Comparison of ENCODE assay signal across 8 cellular contexts in the genomic region with DNA sequence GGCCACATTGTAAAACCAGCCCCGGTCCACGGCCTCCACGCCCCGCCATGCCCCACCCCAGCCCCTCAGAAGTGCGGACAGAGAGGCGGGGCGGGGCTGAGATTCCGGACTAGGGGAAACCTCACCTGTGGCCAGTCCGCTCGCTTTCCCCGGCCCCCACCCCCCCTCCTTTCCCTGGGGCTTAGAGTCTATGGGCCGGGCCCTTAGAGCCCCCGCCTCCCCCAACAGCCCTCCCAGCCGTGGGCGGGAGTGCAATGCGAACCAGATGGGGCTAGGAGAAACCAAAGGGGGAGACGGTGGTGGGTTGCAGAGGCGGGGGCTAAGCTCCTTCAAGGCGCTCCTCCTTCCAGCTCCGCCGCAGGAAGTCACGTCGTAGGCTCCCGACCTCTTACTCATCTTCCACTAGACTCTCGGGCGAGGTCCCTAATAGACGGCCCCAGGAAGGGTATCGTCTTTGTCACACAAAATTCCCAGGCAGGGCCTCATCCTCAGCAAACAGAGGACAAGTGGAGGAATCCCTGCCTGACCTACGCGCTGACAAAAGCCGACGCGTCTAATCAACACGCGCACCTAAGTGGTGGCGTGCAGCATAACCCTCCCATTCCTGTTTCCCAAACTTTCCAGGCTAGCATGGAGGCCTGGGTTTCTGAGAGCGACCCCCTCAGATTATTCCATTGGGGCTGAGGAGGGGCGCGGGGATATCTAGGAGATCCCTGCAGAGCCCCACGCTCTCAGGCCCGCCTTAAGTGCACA. TPM values are rescaled to one million over a fixed set of nuclear protein-coding genes. Genes with fewer than 3 reads are reported as not detected.
DNase-seq lines count a peak whose midpoint lies in the region; ATAC-seq and TF ChIP-seq lines count a peak whose summit lies in the region.

No MANE protein-coding gene starts in this region.

- no peaks in the 10 kb centered on the region for H3K36me3 Mint-ChIP-seq in naive B cell

- H3K4me3 ChIP-seq in BJ (ENCODE audit: low read depth, low read length): peak overlapping the region; percentile 64
- H3K4me3 ChIP-seq in OCI-LY1 (ENCODE audit: low read depth, low read length, poor library complexity, severe bottlenecking): peak overlapping the region; percentile 74
- peak overlapping the region; percentile 56 to 59 for H3K4me3 ChIP-seq in esophagus (ENCODE audit: low read depth in 1 of 2, low read length in 2 of 2)

- TF ChIP-seq CTCF in BJ (IDR thresholded peaks at IDR 0.05; ENCODE audit: insufficient read depth, low read depth, low read length): no peak
- TF ChIP-seq CTCF in OCI-LY1 (IDR thresholded peaks at IDR 0.05; ENCODE audit: low read length): no peak

- H3K27ac ChIP-seq in OCI-LY1 (ENCODE audit: low read depth, low read length, poor library complexity, severe bottlenecking) (peak overlapping the region; percentile 90), esophagus (ENCODE audit: low read depth in 2 of 2, low read length in 1 of 2) (peak overlapping the region; percentile 98 to 99)

- H3K27ac Mint-ChIP-seq in naive B cell: peak overlapping the region; percentile 97 to 100 (median 98)

- POLR2A ChIA-PET in BJ (lab: Charles Lee): interaction anchor here (0.6 to 1.9 kb wide), 6 partner anchors 9 to 142 kb away, joined by 3 to 13 read pairs (median 4); partner anchors contain the start of genes LRP1, NEMP1, SHMT2 and STAT6

- no peak overlapping the region for H2AFZ ChIP-seq in OCI-LY1 (ENCODE audit: low read length)

- H3K4me1 ChIP-seq in OCI-LY1 (ENCODE audit: insufficient read depth, low read length, severe bottlenecking): peaks cover 33% of the 10 kb centered on the region
- peaks cover 3 to 14% of the 10 kb centered on the region in 2 donors for H3K4me1 ChIP-seq in esophagus (ENCODE audit: control insufficient read depth in 2 of 2, insufficient read depth in 2 of 2, low read length in 1 of 2)

- CTCF ChIA-PET in BJ (lab: Yijun Ruan, JAX): interaction anchor here (0.6 to 15.6 kb wide), 5 partner anchors 9 to 139 kb away, joined by 3 to 190 read pairs (median 4); partner anchors contain the start of gene STAT6

- no peaks in the 10 kb centered on the region for H4K20me1 ChIP-seq in OCI-LY1 (ENCODE audit: insufficient read depth, low read length)

- H3K9me2 ChIP-seq in OCI-LY1 (ENCODE audit: low read depth, low read length): no peaks in the 10 kb centered on the region

- no peaks in the 10 kb centered on the region for H3K9me3 ChIP-seq in OCI-LY1 (ENCODE audit: low read length)
- no peaks in the 10 kb centered on the region for H3K9me3 ChIP-seq in esophagus (ENCODE audit: control insufficient read depth in 2 of 2, insufficient read depth in 1 of 2, low read depth in 1 of 2, low read length in 1 of 2)

- H3K4me3 Mint-ChIP-seq in naive B cell: peak overlapping the region; percentile 88 to 98 (median 95)

- ATAC-seq in GM19035 (IDR thresholded peaks at IDR 0.05; ENCODE audit: unreplicated experiment) (peak; percentile 28), HG03354 (IDR thresholded peaks at IDR 0.05; ENCODE audit: poor library complexity, severe bottlenecking, unreplicated experiment) (peak; percentile 44), naive B cell (ENCODE audit: low read depth in 2 of 2) (peak; percentile 28 to 34)

- H3K9me3 Mint-ChIP-seq in naive B cell: no peaks in the 10 kb centered on the region

- H3K27me3 Mint-ChIP-seq in naive B cell: no peaks in the 10 kb centered on the region

- H3K9ac ChIP-seq in OCI-LY1 (ENCODE audit: low read length): peak overlapping the region; percentile 88

- peaks cover 6% of the 10 kb centered on the region; the same call in 1 of the 2 replicates for H3F3A ChIP-seq in OCI-LY1 (ENCODE audit: insufficient read depth, low read length)

- H3K79me2 ChIP-seq in OCI-LY1 (ENCODE audit: insufficient read depth, low read length): no peaks in the 10 kb centered on the region

- WGBS in esophagus, 2 donors: 1% methylated on average over 39 to 41 of the region's 41 CpGs

- no peaks in the 10 kb centered on the region for H3K27me3 ChIP-seq in BJ (ENCODE audit: control insufficient read depth, insufficient read depth, low read length)
- no peaks in the 10 kb centered on the region for H3K27me3 ChIP-seq in OCI-LY1 (ENCODE audit: insufficient read depth, low read length)
- H3K27me3 ChIP-seq in esophagus (ENCODE audit: control insufficient read depth in 1 of 2, insufficient read depth in 2 of 2, low read length in 2 of 2): no peaks in the 10 kb centered on the region

- DNase-seq in BJ (ENCODE audit: low read depth) (peak; percentile 90), activated T-cell treated with anti-CD3 and anti-CD28 coated beads for 48 hours (ENCODE audit: low read depth) (peak; percentile 82), naive B cell (no peak)
- DNase-seq in stimulated activated naive CD4-positive, alpha-beta T cell (lab: John Stamatoyannopoulos, UW): peak; percentile 60 to 78 (median 73)

- H3K4me1 Mint-ChIP-seq in naive B cell: peaks cover 50 to 61% (median 53%) of the 10 kb centered on the region in 3 donors

- H3K4me2 ChIP-seq in OCI-LY1 (ENCODE audit: low read length): peak overlapping the region; percentile 95

- H3K36me3 ChIP-seq in BJ (ENCODE audit: control insufficient read depth, insufficient read depth, low read length) (peaks cover 21% of the 10 kb centered on the region), OCI-LY1 (ENCODE audit: insufficient read depth, low read length) (no peaks in the 10 kb centered on the region), esophagus (ENCODE audit: control insufficient read depth in 2 of 2, insufficient read depth in 2 of 2, low read length in 1 of 2) (peaks cover 3 to 10% of the 10 kb centered on the region in 2 donors)

RNA-seq across cellular contexts. Expression of gene NAB2, which starts 1.0 kb away (rescaled TPM):
- polyA plus RNA-seq in BJ (2011; rRNA removed) (41.7 and 50.2 TPM in 2 replicates), esophagus (10 to 100 TPM; 11.6 to 19.3 TPM), naive B cell (ENCODE audit: low read depth in 6 of 6) (1 to 10 TPM in 5 of 6 donors, under 1 TPM in 1; 0.54 to 2.6 (median 1.6) TPM)
- polyA minus RNA-seq in BJ (2011; rRNA and poly(A)+ RNA removed): 40.1 and 65.0 TPM in 2 replicates

RNA-seq across cellular contexts. Expression of gene NEMP1, which starts 9.3 kb away (rescaled TPM):
- 6.7 and 12.0 TPM in 2 replicates for polyA plus RNA-seq in BJ (2011; rRNA removed)
- polyA minus RNA-seq in BJ (2011; rRNA and poly(A)+ RNA removed): 5.0 and 6.5 TPM in 2 replicates
- polyA plus RNA-seq in esophagus: 1 to 10 TPM; 3.0 TPM
- polyA plus RNA-seq in naive B cell (ENCODE audit: low read depth in 6 of 6): 1 to 10 TPM; 3.9 to 7.1 (median 5.9) TPM

RNA-seq across cellular contexts. Expression of gene STAT6, which starts 23.3 kb away (rescaled TPM):
- polyA plus RNA-seq in BJ (2011; rRNA removed) (110 and 177 TPM in 2 replicates), esophagus (100 to 1,000 TPM; 101 to 145 TPM), naive B cell (ENCODE audit: low read depth in 6 of 6) (100 to 1,000 TPM in 5 of 6 donors, 10 to 100 TPM in 1; 88.2 to 172 (median 159) TPM)
- polyA minus RNA-seq in BJ (2011; rRNA and poly(A)+ RNA removed): 71.4 and 108 TPM in 2 replicates

RNA-seq across cellular contexts. Expression of gene MYO1A, which starts 37.9 kb away (rescaled TPM):
- 0.02 and 0.15 TPM in 2 replicates for polyA plus RNA-seq in BJ (2011; rRNA removed)
- polyA minus RNA-seq in BJ (2011; rRNA and poly(A)+ RNA removed): 0.21 TPM in 1 of 2 replicates, not detected in the other
- polyA plus RNA-seq in esophagus: under 1 TPM; 0.12 to 0.31 TPM
- not detected for polyA plus RNA-seq in naive B cell (ENCODE audit: low read depth in 6 of 6)

RNA-seq across cellular contexts. Expression of gene LRP1, which starts 40.4 kb away (rescaled TPM):
- polyA plus RNA-seq in BJ (2011; rRNA removed): 58.5 and 117 TPM in 2 replicates
- polyA minus RNA-seq in BJ (2011; rRNA and poly(A)+ RNA removed): 200 and 323 TPM in 2 replicates
- 10 to 100 TPM; 29.6 to 47.6 TPM for polyA plus RNA-seq in esophagus
- polyA plus RNA-seq in naive B cell (ENCODE audit: low read depth in 6 of 6): under 1 TPM in 3 of 6 donors, not detected in 3; 0.04 to 0.55 (median 0.09) TPM
